19 cellular contexts compared by ENCODE assay signal in the genomic region with DNA sequence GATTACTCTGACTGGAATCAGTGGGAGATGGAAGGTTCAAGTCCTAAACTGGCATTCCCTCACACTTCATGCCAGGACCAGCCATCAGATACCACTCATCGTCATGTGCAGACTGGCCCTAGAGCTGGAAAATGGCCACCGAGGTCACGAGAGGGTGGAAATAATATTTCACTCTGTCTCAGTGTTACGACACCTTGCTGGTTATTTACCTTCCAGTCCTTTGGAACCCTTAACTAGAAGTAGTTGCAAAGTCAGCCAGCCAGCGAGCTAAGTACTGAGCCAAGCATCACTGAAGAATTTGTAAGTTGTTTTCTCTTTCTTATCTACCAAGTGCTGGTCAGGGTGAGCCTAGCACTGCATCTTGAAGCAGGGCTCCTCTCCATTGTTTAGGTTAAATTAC.
A peak's percentile ranks its signal among the peaks of the same experiment; 100 is the strongest.
DNase-seq lines count a peak whose midpoint lies in the region; ATAC-seq and TF ChIP-seq lines count a peak whose summit lies in the region.
"Had no signal": no experiment of that assay in that cellular context is flagged by ENCODE, and none has a peak within 500 bp of the region (broad histone marks: within the 10 kb centered on the region; RNA-seq: fewer than 3 reads in every experiment).

No MANE protein-coding gene starts in this region.

- peaks cover 8% of the 10 kb centered on the region for H3K4me1 Mint-ChIP-seq in MCF 10A (ENCODE audit: insufficient read depth, unreplicated experiment)
- H3K4me1 Mint-ChIP-seq: B cell had no signal

- TF ChIP-seq CTCF in MCF 10A (IDR thresholded peaks at IDR 0.05; ENCODE audit: unreplicated experiment), result no peak
- no peak for TF ChIP-seq CTCF in lung (IDR thresholded peaks at IDR 0.05; ENCODE audit: control extremely low read depth, extremely low read depth)

- BruUV-seq in MCF 10A (replicated peaks; lab: Mats Ljungman, UMichigan), result no TSS peak

- CTCF ChIA-PET in MCF 10A (lab: Yijun Ruan, JAX), result interaction anchor here (0.5 to 1.6 kb wide), 4 partner anchors 12 to 706 kb away, joined by 3 to 4 read pairs (median 4); no protein-coding TSS in a partner anchor

- 62 to 81% methylated on average over 5 of the region's 5 CpGs for WGBS in lung, 2 donors

- H3K36me3 ChIP-seq in lung (ENCODE audit: control insufficient read depth in 2 of 2, insufficient read depth in 2 of 2, low read length in 2 of 2) (no peaks in the 10 kb centered on the region), MG63 (no peaks in the 10 kb centered on the region)

- peaks cover 4% of the 10 kb centered on the region for H3K9me3 Mint-ChIP-seq in MCF 10A (ENCODE audit: unreplicated experiment)

- H3K9me3 ChIP-seq in lung (ENCODE audit: control insufficient read depth in 2 of 2, insufficient read depth in 1 of 2, low read length in 1 of 2), result no peaks in the 10 kb centered on the region
- H3K9me3 ChIP-seq in MG63, result peaks cover 7% of the 10 kb centered on the region; the same call in 1 of the 2 replicates
- H3K9me3 ChIP-seq: Caco-2 had no signal

- H3K27me3 Mint-ChIP-seq in MCF 10A (ENCODE audit: insufficient read depth, unreplicated experiment), result no peaks in the 10 kb centered on the region
- H3K27me3 Mint-ChIP-seq: CD4-positive, CD25-positive, alpha-beta regulatory T cell had no signal

- peaks cover 0 to 5% of the 10 kb centered on the region in 2 donors for H3K4me1 ChIP-seq in lung (ENCODE audit: control insufficient read depth in 2 of 2, insufficient read depth in 2 of 2, low read length in 2 of 2)

- no peaks in the 10 kb centered on the region for H3K36me3 Mint-ChIP-seq in MCF 10A (ENCODE audit: insufficient read depth, unreplicated experiment)
- H3K36me3 Mint-ChIP-seq: CD4-positive, CD25-positive, alpha-beta regulatory T cell had no signal

- H3K27ac Mint-ChIP-seq in MCF 10A (ENCODE audit: low read depth, unreplicated experiment), result no peak overlapping the region
- H3K27ac Mint-ChIP-seq: B cell; CD4-positive, CD25-positive, alpha-beta regulatory T cell had no signal

- POLR2A ChIA-PET in MCF 10A (lab: Yijun Ruan, JAX), result interaction anchor here (0.9 kb wide), 1 partner anchor 11 kb away, joined by 3 read pairs; no protein-coding TSS in a partner anchor

- peak; percentile 14 for DNase-seq in MCF 10A (ENCODE audit: unreplicated experiment)
- DNase-seq in islet precursor cell, result peak; percentile 28
- DNase-seq in lung (ENCODE audit: low spot score), result peak; percentile 79
- no peak for DNase-seq in MG63
- DNase-seq in GDM1 (lab: John Stamatoyannopoulos, UW), result no peak
- no peak for DNase-seq in SHP77 treated with DMSO at 0.1 percent for 48 hours (lab: John Stamatoyannopoulos, UW)
- DNase-seq in SW 1271 (lab: John Stamatoyannopoulos, UW), result no peak
- DNase-seq: Caco-2; CD4-positive, CD25-positive, alpha-beta regulatory T cell; NCI-H1417; NCI-H187 treated with DMSO at 0.1 percent for 48 hours; NCI-H2227 treated with DMSO at 0.1 percent for 48 hours; NCI-H510A treated with DMSO at 0.1 percent for 48 hours; NCI-H774; PC-9 had no signal

- H3K27ac ChIP-seq in lung (ENCODE audit: low read depth in 1 of 2, low read length in 1 of 2), result peak overlapping the region in 1 of 2 donors; percentile 47
- H3K27ac ChIP-seq: PC-9, RWPE1 had no signal

- ATAC-seq in lung (ENCODE audit: insufficient read depth, low FRiP score), result peak; percentile 24
- ATAC-seq: GM12878, K562 had no signal

- H3K4me3 Mint-ChIP-seq in MCF 10A (ENCODE audit: unreplicated experiment), result no peak overlapping the region
- H3K4me3 Mint-ChIP-seq: B cell; CD4-positive, CD25-positive, alpha-beta regulatory T cell had no signal

- H3K27me3 ChIP-seq in lung (ENCODE audit: control insufficient read depth, insufficient read depth), result no peaks in the 10 kb centered on the region
- no peaks in the 10 kb centered on the region for H3K27me3 ChIP-seq in MG63

- intact Hi-C loops in MCF 10A (cut with micrococcal nuclease), result no loop called here

- H3K4me3 ChIP-seq in lung (no peak overlapping the region), MG63 (no peak overlapping the region)
- H3K4me3 ChIP-seq: GM12878, K562, PC-9 had no signal

Comparison
In these comparisons a context has a peak if more than half of its experiments do, and no peak if none do; other contexts are left out.
1. DNase-seq: peak in MCF 10A (single experiment), islet precursor cell (single experiment) and lung (single experiment); none in MG63 (single experiment), GDM1 (single experiment), SHP77 treated with DMSO at 0.1 percent for 48 hours (single experiment) and SW 1271 (0 of 2).